In genomic region chr13:108483981-108484380, GRCh38 we compare ENCODE assay signal across 25 cellular contexts.
"Had no signal": no experiment of that assay in that cellular context is flagged by ENCODE, and none has a peak within 500 bp of the region (broad histone marks: within the 10 kb centered on the region; RNA-seq: fewer than 3 reads in every experiment).

No MANE protein-coding gene starts in this region.

- H2AFZ ChIP-seq: hepatocyte had no signal

- H3K9me3 Mint-ChIP-seq: mesothelial cell of epicardium had no signal

- DNase-seq: dermis blood vessel endothelial cell; dorsolateral prefrontal cortex; effector CD4-positive, alpha-beta T cell; effector memory CD4-positive, alpha-beta T cell; foreskin keratinocyte; heart left ventricle; hypothalamus; immature natural killer cell; left cardiac atrium; left lung; left ventricle myocardium superior; lower lobe of right lung; mesenchymal stem cell; mucosa of descending colon; naive B cell had no signal

- H3K4me1 Mint-ChIP-seq: immature natural killer cell, mesothelial cell of epicardium, naive B cell had no signal

- H3K4me1 ChIP-seq: esophagus muscularis mucosa, foreskin keratinocyte, gastroesophageal sphincter, heart left ventricle, left lung, lower lobe of right lung had no signal

- H3K27ac ChIP-seq: coronary artery, dorsolateral prefrontal cortex, esophagus muscularis mucosa, foreskin keratinocyte, gastroesophageal sphincter, heart left ventricle, hepatocyte, left lung, lower lobe of right lung had no signal

- H3K9me3 ChIP-seq: lower lobe of right lung, mucosa of descending colon had no signal

- H3K27me3 ChIP-seq: foreskin keratinocyte, heart left ventricle, hepatocyte, left lung had no signal

- H3K4me3 ChIP-seq: coronary artery, dorsolateral prefrontal cortex, esophagus muscularis mucosa, gastroesophageal sphincter, heart left ventricle, hepatocyte, left lung, lower lobe of right lung, mucosa of descending colon had no signal

- H3K4me3 Mint-ChIP-seq: immature natural killer cell, mesothelial cell of epicardium, naive B cell had no signal

- H3K27ac Mint-ChIP-seq: immature natural killer cell, mesothelial cell of epicardium, naive B cell had no signal

- H3K79me2 ChIP-seq: hepatocyte had no signal

- H3K36me3 ChIP-seq: esophagus muscularis mucosa, gastroesophageal sphincter, heart left ventricle, left lung, lower lobe of right lung had no signal

- H3K4me2 ChIP-seq: hepatocyte had no signal

- H3K36me3 Mint-ChIP-seq: immature natural killer cell, mesothelial cell of epicardium, naive B cell had no signal

- H3K27me3 Mint-ChIP-seq: naive B cell had no signal

- FAIRE-seq: colon, endothelial cell of umbilical vein, frontal cortex, islet of Langerhans, keratinocyte had no signal

- ATAC-seq: foreskin keratinocyte, gastroesophageal sphincter, heart left ventricle, left cardiac atrium, left lung, left ventricle myocardium superior, lower lobe of right lung, mucosa of descending colon had no signal
